15 cellular contexts compared by ENCODE assay signal in the genomic region with DNA sequence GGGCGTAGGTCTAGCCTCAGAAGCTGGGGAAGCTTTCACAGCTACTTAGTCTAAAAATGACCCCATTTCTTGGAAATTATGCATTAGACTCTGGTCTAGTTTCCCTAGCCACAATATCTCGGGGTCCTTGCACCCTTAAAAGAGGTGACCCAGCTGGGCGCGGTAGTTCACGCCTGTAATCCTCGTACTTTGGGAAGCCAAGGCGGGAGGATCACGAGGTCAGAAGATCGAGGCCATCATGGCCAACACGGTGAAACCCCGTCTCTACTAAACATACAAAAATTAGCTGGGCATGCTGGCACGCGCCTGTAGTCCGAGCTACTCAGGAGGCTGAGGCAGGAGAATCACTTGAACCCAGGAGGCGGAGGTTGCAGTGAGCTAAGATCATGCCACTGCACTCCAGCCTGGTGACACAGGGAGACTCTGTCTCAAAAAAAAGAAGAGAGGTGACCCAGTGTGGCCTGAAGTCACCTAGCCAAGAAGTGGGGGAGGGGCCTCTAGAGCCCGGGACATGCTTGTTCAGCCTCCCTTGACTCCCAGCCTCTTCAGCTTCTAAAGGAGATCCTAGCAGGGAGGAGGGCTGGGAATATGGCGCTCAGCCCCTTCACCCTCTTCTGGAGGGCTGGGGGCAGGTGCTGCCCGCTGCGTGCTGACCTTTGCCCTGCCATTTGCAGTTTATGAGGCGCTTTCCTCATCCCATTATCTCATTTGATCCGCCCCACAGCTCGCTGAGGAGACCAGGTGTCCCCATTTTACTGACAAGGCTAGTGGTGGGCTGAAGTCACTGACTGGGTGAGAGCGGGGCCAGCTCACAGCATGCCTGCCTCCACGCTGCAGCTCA. TPM values are rescaled to one million over a fixed set of nuclear protein-coding genes. Genes with fewer than 3 reads are reported as not detected.
DNase-seq lines count a peak whose midpoint lies in the region; ATAC-seq and TF ChIP-seq lines count a peak whose summit lies in the region.
"Had no signal": no experiment of that assay in that cellular context is flagged by ENCODE, and none has a peak within 500 bp of the region (broad histone marks: within the 10 kb centered on the region; RNA-seq: fewer than 3 reads in every experiment).

No MANE protein-coding gene starts in this region.

- H3K23ac ChIP-seq in mesendoderm (ENCODE audit: low read length) = no peak overlapping the region

- H3K27me3 Mint-ChIP-seq in naive thymus-derived CD8-positive, alpha-beta T cell = peaks cover 8 to 23% (median 11%) of the 10 kb centered on the region in 5 donors

- H3K4me3 ChIP-seq in BLaER1 = no peak overlapping the region
- no peak overlapping the region for H3K4me3 ChIP-seq in mesendoderm (ENCODE audit: low read length)
- H3K4me3 ChIP-seq in testis = no peak overlapping the region
- H3K4me3 ChIP-seq: BLaER1 treated with 17β-estradiol and CSF1 and Interleukin-3, amounts not matched to agents 10 nM and 100 nM; gastroesophageal sphincter; tibial artery had no signal

- no peak overlapping the region for H3K9ac ChIP-seq in BLaER1
- no peak overlapping the region for H3K9ac ChIP-seq in mesendoderm (ENCODE audit: low read length)

- H3K36me3 Mint-ChIP-seq in naive thymus-derived CD8-positive, alpha-beta T cell = peaks cover 0 to 4% (median 2%) of the 10 kb centered on the region in 3 donors
- H3K36me3 Mint-ChIP-seq: activated CD8-positive, alpha-beta memory T cell treated with anti-CD3 and anti-CD28 coated beads, Interleukin-2, amount 10 ng/mL, durations not matched to agents 7 days and 5 days had no signal

- H4K5ac ChIP-seq in mesendoderm (ENCODE audit: low read length) = no peak overlapping the region

- H3K4me2 ChIP-seq in BLaER1 (peak overlapping the region; percentile 38), mesendoderm (ENCODE audit: low read length) (no peak overlapping the region)

- H3K9me3 ChIP-seq in BLaER1 (no peaks in the 10 kb centered on the region), testis (no peaks in the 10 kb centered on the region)
- H3K9me3 ChIP-seq: BLaER1 treated with 17β-estradiol and CSF1 and Interleukin-3, amounts not matched to agents 10 nM and 100 nM; gastroesophageal sphincter; tibial artery had no signal

- H2AK5ac ChIP-seq in mesendoderm (ENCODE audit: low read length) = no peak overlapping the region

- no peaks in the 10 kb centered on the region for H3K9me3 Mint-ChIP-seq in naive thymus-derived CD8-positive, alpha-beta T cell
- H3K9me3 Mint-ChIP-seq: activated naive CD8-positive, alpha-beta T cell treated with anti-CD3 and anti-CD28 coated beads, Interleukin-2, amount 50 U/mL, for 24 hours had no signal

- H4K8ac ChIP-seq in mesendoderm (ENCODE audit: low read depth, low read length) = no peak overlapping the region

- H2BK15ac ChIP-seq in mesendoderm (replicated peaks; ENCODE audit: low read depth) = no peak overlapping the region

- H3K4me1 Mint-ChIP-seq in naive thymus-derived CD8-positive, alpha-beta T cell = peaks cover 0 to 3% (median 1%) of the 10 kb centered on the region in 4 donors
- H3K4me1 Mint-ChIP-seq: activated naive CD8-positive, alpha-beta T cell treated with anti-CD3 and anti-CD28 coated beads, Interleukin-2, amount 50 U/mL, for 24 hours had no signal

- H3K18ac ChIP-seq in mesendoderm (ENCODE audit: low read length) = no peak overlapping the region

- H4K20me1 ChIP-seq in BLaER1 = no peaks in the 10 kb centered on the region
- H4K20me1 ChIP-seq: BLaER1 treated with 17β-estradiol and CSF1 and Interleukin-3, amounts not matched to agents 10 nM and 100 nM had no signal

- H3K79me2 ChIP-seq in mesendoderm (ENCODE audit: control insufficient read depth, insufficient read depth, low read length) = no peaks in the 10 kb centered on the region

- no peak overlapping the region for H2BK120ac ChIP-seq in mesendoderm (ENCODE audit: low read depth, low read length)

- no peak overlapping the region for H3K4ac ChIP-seq in mesendoderm (ENCODE audit: low read depth, low read length)

- TF ChIP-seq CTCF in testis (IDR thresholded peaks at IDR 0.05) = no peak

- no peak for TF ChIP-seq POLR2A in testis (IDR thresholded peaks at IDR 0.05)

- H3K56ac ChIP-seq in mesendoderm (ENCODE audit: low read length) = peak overlapping the region; percentile 34

- H2BK5ac ChIP-seq in mesendoderm (ENCODE audit: low read length) = no peak overlapping the region

- WGBS in mesendoderm (ENCODE audit: extremely low coverage, insufficient coverage, low lambda C conversion rate) = no CpG with 5 or more reads among the region's 24 CpGs
- WGBS in testis, 2 donors = 91 to 93% methylated on average over 23 to 24 of the region's 24 CpGs

- H3K4me1 ChIP-seq in BLaER1 (peaks cover 17% of the 10 kb centered on the region), mesendoderm (ENCODE audit: control insufficient read depth, low read depth, low read length) (peaks cover 8% of the 10 kb centered on the region), testis (no peaks in the 10 kb centered on the region)
- H3K4me1 ChIP-seq: gastroesophageal sphincter had no signal

- no peaks in the 10 kb centered on the region for H3K79me1 ChIP-seq in mesendoderm (ENCODE audit: low read length)

- H3K27ac ChIP-seq in BLaER1 = no peak overlapping the region
- no peak overlapping the region for H3K27ac ChIP-seq in mesendoderm (ENCODE audit: low read depth, low read length)
- no peak overlapping the region for H3K27ac ChIP-seq in substantia nigra (ENCODE audit: low read depth, low read length, poor library complexity, severe bottlenecking)
- no peak overlapping the region for H3K27ac ChIP-seq in testis
- H3K27ac ChIP-seq: BLaER1 treated with 17β-estradiol and CSF1 and Interleukin-3, amounts not matched to agents 10 nM and 100 nM; gastroesophageal sphincter; tibial artery had no signal

- H3K36me3 ChIP-seq in BLaER1 (no peaks in the 10 kb centered on the region), mesendoderm (ENCODE audit: control insufficient read depth, insufficient read depth, low read length) (no peaks in the 10 kb centered on the region), testis (ENCODE audit: low read depth, missing control alignments) (no peaks in the 10 kb centered on the region)
- H3K36me3 ChIP-seq: BLaER1 treated with 17β-estradiol and CSF1 and Interleukin-3, amounts not matched to agents 10 nM and 100 nM had no signal

- no peaks in the 10 kb centered on the region for H3K27me3 ChIP-seq in BLaER1
- H3K27me3 ChIP-seq in mesendoderm (ENCODE audit: insufficient read depth, low read length, poor library complexity) = no peaks in the 10 kb centered on the region
- no peaks in the 10 kb centered on the region for H3K27me3 ChIP-seq in testis
- H3K27me3 ChIP-seq: BLaER1 treated with 17β-estradiol and CSF1 and Interleukin-3, amounts not matched to agents 10 nM and 100 nM had no signal

- H3K4me3 Mint-ChIP-seq in naive thymus-derived CD8-positive, alpha-beta T cell = no peak overlapping the region
- H3K4me3 Mint-ChIP-seq: activated CD8-positive, alpha-beta memory T cell treated with anti-CD3 and anti-CD28 coated beads, Interleukin-2, amount 10 ng/mL, durations not matched to agents 7 days and 5 days; activated naive CD8-positive, alpha-beta T cell treated with anti-CD3 and anti-CD28 coated beads, Interleukin-2, amount 50 U/mL, for 24 hours had no signal

- intact Hi-C loops in testis (cut with DNase I; ENCODE audit: low total_unique reads) = no loop called here

- no peak for ATAC-seq in naive thymus-derived CD8-positive, alpha-beta T cell
- ATAC-seq: activated CD8-positive, alpha-beta memory T cell treated with anti-CD3 and anti-CD28 coated beads, Interleukin-2, amount 10 ng/mL, durations not matched to agents 7 days and 5 days; activated naive CD8-positive, alpha-beta T cell treated with anti-CD3 and anti-CD28 coated beads, Interleukin-2, amount 50 U/mL, for 24 hours; gastroesophageal sphincter had no signal

- peak; percentile 91 for DNase-seq in HT-29 (ENCODE audit: low spot score)
- peak; percentile 31 for DNase-seq in RPMI8226
- DNase-seq in mesendoderm = peak; percentile 25
- DNase-seq in naive thymus-derived CD8-positive, alpha-beta T cell = no peak
- DNase-seq in substantia nigra (lab: John Stamatoyannopoulos, UW) = no peak
- no peak for DNase-seq in testis
- DNase-seq in activated effector memory CD4-positive, alpha-beta T cell treated with anti-CD3 and anti-CD28 coated beads, Interleukin-2, amount 50 U/mL, for 16 hours = no peak
- DNase-seq: activated CD8-positive, alpha-beta memory T cell treated with anti-CD3 and anti-CD28 coated beads, Interleukin-2, amount 10 ng/mL, durations not matched to agents 7 days and 5 days; activated naive CD8-positive, alpha-beta T cell treated with anti-CD3 and anti-CD28 coated beads, Interleukin-2, amount 50 U/mL, for 24 hours; HCEC 1CT; left ventricle myocardium superior; tibial artery had no signal

- POLR2A ChIA-PET in naive thymus-derived CD8-positive, alpha-beta T cell (lab: Charles Lee) = no interaction called here

- H3K27ac Mint-ChIP-seq in naive thymus-derived CD8-positive, alpha-beta T cell = no peak overlapping the region
- H3K27ac Mint-ChIP-seq: activated CD8-positive, alpha-beta memory T cell treated with anti-CD3 and anti-CD28 coated beads, Interleukin-2, amount 10 ng/mL, durations not matched to agents 7 days and 5 days; activated naive CD8-positive, alpha-beta T cell treated with anti-CD3 and anti-CD28 coated beads, Interleukin-2, amount 50 U/mL, for 24 hours had no signal

RNA-seq across cellular contexts. Expression of gene ELF3, which starts 7.2 kb away (rescaled TPM):
- total RNA-seq in HT-29 (2014; rRNA removed; shearing (Covaris generic)) = 812 and 1,050 TPM in 2 replicates
- 5.0 TPM for polyA plus RNA-seq in mesendoderm (2013, experiment 1 of 2)
- 5.0 TPM for polyA plus RNA-seq in mesendoderm (2013, experiment 2 of 2)
- 1 to 10 TPM; 1.5 to 2.0 TPM for total RNA-seq in naive thymus-derived CD8-positive, alpha-beta T cell
- not detected for polyA plus RNA-seq in naive thymus-derived CD8-positive, alpha-beta T cell
- under 1 TPM; 0.43 to 0.79 TPM for total RNA-seq in testis
- polyA plus RNA-seq in testis (ENCODE audit: insufficient read depth, low read depth, low replicate concordance) = 3.3 TPM

RNA-seq across cellular contexts. Expression of gene RNPEP, which starts 35.2 kb away (rescaled TPM):
- total RNA-seq in HT-29 (2014; rRNA removed; shearing (Covaris generic)) = 131 and 140 TPM in 2 replicates
- polyA plus RNA-seq in mesendoderm (2013, experiment 1 of 2) = 27.2 TPM
- 27.8 TPM for polyA plus RNA-seq in mesendoderm (2013, experiment 2 of 2)
- 10 to 100 TPM; 25.2 to 26.3 TPM for total RNA-seq in naive thymus-derived CD8-positive, alpha-beta T cell
- 10 to 100 TPM; 24.1 to 33.2 (median 28.1) TPM for polyA plus RNA-seq in naive thymus-derived CD8-positive, alpha-beta T cell
- 10 to 100 TPM; 55.4 to 58.1 TPM for total RNA-seq in testis
- polyA plus RNA-seq in testis (ENCODE audit: insufficient read depth, low read depth, low replicate concordance) = 60.4 TPM

Comparison
In these comparisons a context has a peak if more than half of its experiments do, and no peak if none do; other contexts are left out.
1. DNase-seq: peak in HT-29 (single experiment), RPMI8226 (single experiment) and mesendoderm (single experiment); none in naive thymus-derived CD8-positive, alpha-beta T cell (0 of 10), substantia nigra (0 of 49), testis (single experiment) and activated effector memory CD4-positive, alpha-beta T cell treated with anti-CD3 and anti-CD28 coated beads, Interleukin-2, amount 50 U/mL, for 16 hours (single experiment).
2. RNA of gene ELF3, which starts 7.2 kb away (total RNA-seq): 812 to 1,050 TPM in HT-29; 1.5 to 2.0 TPM in naive thymus-derived CD8-positive, alpha-beta T cell and 0.43 to 0.79 TPM in testis; every median in the first group is over 100 times any median in the second.